ENCODE assay signal across 1 cellular context in genomic region chr17:61809816-61810392, GRCh38.
TF ChIP-seq lines count a peak whose summit lies in the region.

No MANE protein-coding gene starts in this region.

TF ChIP-seq in SK-N-SH treated with all-trans-retinoic acid at 6 μM for 48 hours, 23 proteins besides CTCF, POLR2A, EP300 and RAD21 (continued from another document):
- TF ChIP-seq TSHZ2 (CRISPR knock-in tag; IDR thresholded peaks at IDR 0.05) (no peak), ARNTL (CRISPR knock-in tag; IDR thresholded peaks at IDR 0.05; ENCODE audit: borderline replicate concordance, low read depth) (no peak), TOX (CRISPR knock-in tag; IDR thresholded peaks at IDR 0.05; ENCODE audit: borderline replicate concordance) (peak; percentile 88), TCF4 (CRISPR knock-in tag; IDR thresholded peaks at IDR 0.05; ENCODE audit: borderline replicate concordance) (peak; percentile 52), ZNF70 (CRISPR knock-in tag; IDR thresholded peaks at IDR 0.05) (no peak)
